8 cellular contexts compared by ENCODE assay signal in genomic region chr4:70687347-70687746, GRCh38. TPM values are rescaled to one million over a fixed set of nuclear protein-coding genes. Genes with fewer than 3 reads are reported as not detected.
A peak's percentile ranks its signal among the peaks of the same experiment; 100 is the strongest.
DNase-seq lines count a peak whose midpoint lies in the region; ATAC-seq and TF ChIP-seq lines count a peak whose summit lies in the region.
"Not testable (repeated sequence)": the region's sequence is repeated elsewhere in the genome, so short reads cannot be mapped to it uniquely, and the experiment has no call there.

No MANE protein-coding gene starts in this region.

- DNase-seq in AG04450 (ENCODE audit: low read depth, low spot score); HCT116 (ENCODE audit: low read depth, low spot score): not testable (repeated sequence)
- DNase-seq in SJCRH30, result peak in 1 of 2 experiments; percentile 10
- peak; percentile 18 for DNase-seq in activated naive CD4-positive, alpha-beta T cell treated with anti-CD3 and anti-CD28 coated beads for 36 hours
- peak; percentile 64 for DNase-seq in natural killer cell treated with Interleukin-12 subunit alpha and Interleukin-12 subunit beta and Interleukin-15 and Interleukin-18, amount 100 ng/mL, for 72 hours (ENCODE audit: low spot score)
- peak; percentile 41 for DNase-seq in stimulated activated CD8-positive, alpha-beta memory T cell treated with anti-CD3 and anti-CD28 coated beads, Interleukin-4, amount 100 ng/mL, for 48 hours

- intact Hi-C loops in HCT116 (cut with micrococcal nuclease), result loop anchor here (5.0 to 10.0 kb wide), 3 partner anchors 85 to 307 kb away; partner anchors contain the start of genes DCK and GRSF1
- intact Hi-C loops in activated naive CD4-positive, alpha-beta T cell treated with anti-CD3 and anti-CD28 coated beads for 36 hours (cut with micrococcal nuclease), result loop anchor here (5.0 kb wide), 1 partner anchor 925 kb away; the partner anchor contains the start of gene SULT1B1

- peaks cover 26% of the 10 kb centered on the region for H3K36me3 Mint-ChIP-seq in activated naive CD4-positive, alpha-beta T cell treated with anti-CD3 and anti-CD28 coated beads for 36 hours (ENCODE audit: low read depth)
- H3K36me3 Mint-ChIP-seq in natural killer cell treated with Interleukin-12 subunit alpha and Interleukin-12 subunit beta and Interleukin-15 and Interleukin-18, amount 100 ng/mL, for 72 hours, result peaks cover 16% of the 10 kb centered on the region

- H3K27me3 ChIP-seq in AG04450 (ENCODE audit: control insufficient read depth, insufficient read depth, low read length); HCT116 (ENCODE audit: insufficient read depth, low read length); SJCRH30; ectodermal cell (ENCODE audit: control insufficient read depth, insufficient read depth, low read length, poor library complexity, severe bottlenecking): not testable (repeated sequence)

- peak overlapping the region; percentile 100 for H3K4me3 ChIP-seq in AG04450 (ENCODE audit: low read depth, low read length)
- peak overlapping the region; percentile 98 to 99 for H3K4me3 ChIP-seq in HCT116 (replicated peaks in 1 of 2; ENCODE audit: low read depth in 1 of 2, low read length in 2 of 2)
- peak overlapping the region; percentile 93 for H3K4me3 ChIP-seq in SJCRH30
- H3K4me3 ChIP-seq in ectodermal cell (ENCODE audit: insufficient read depth, low read depth, low read length), result peak overlapping the region; percentile 91
- peak overlapping the region; percentile 88 for H3K4me3 ChIP-seq in iPS-11a (ENCODE audit: low read depth, low read length)

- CTCF ChIA-PET in AG04450 (lab: Charles Lee), result interaction anchor here (0.6 to 4.6 kb wide), 19 partner anchors 10 to 325 kb away, joined by 3 to 30 read pairs (median 3); partner anchors contain the start of genes JCHAIN and RUFY3
- CTCF ChIA-PET in HCT116 (lab: Charles Lee), result interaction anchor here (1.2 kb wide), 1 partner anchor 36 kb away, joined by 4 read pairs; no protein-coding TSS in a partner anchor
- CTCF ChIA-PET in activated naive CD4-positive, alpha-beta T cell treated with anti-CD3 and anti-CD28 coated beads for 36 hours (lab: Charles Lee), result interaction anchor here (0.6 to 1.3 kb wide), 8 partner anchors 13 to 150 kb away, joined by 3 to 6 read pairs (median 3); no protein-coding TSS in a partner anchor

- RAD21 ChIA-PET in HCT116 (lab: Charles Lee; ENCODE audit: low non-redundant PET in 1 of 2, low total read pairs in 2 of 2, uncharacterized antibody in 2 of 2, unreplicated experiment in 2 of 2), result not testable (repeated sequence)

- peaks cover 11 to 16% of the 10 kb centered on the region in 2 experiments for H3K4me1 ChIP-seq in HCT116 (ENCODE audit: control insufficient read depth in 1 of 2, insufficient read depth in 2 of 2, low read length in 2 of 2)
- not testable (repeated sequence) for H3K4me1 ChIP-seq in SJCRH30; ectodermal cell (ENCODE audit: control insufficient read depth, insufficient read depth, low read length)

- not testable (repeated sequence) for ATAC-seq in HCT116; natural killer cell treated with Interleukin-12 subunit alpha and Interleukin-12 subunit beta and Interleukin-15 and Interleukin-18, amount 100 ng/mL, for 72 hours

- not testable (repeated sequence) for TF ChIP-seq POLR2A in HCT116 (IDR thresholded peaks at IDR 0.05; ENCODE audit: borderline replicate concordance, extremely low read depth, insufficient read depth, insufficient read length)

- H3K9me2 ChIP-seq in HCT116 (ENCODE audit: insufficient read depth), result not testable (repeated sequence)

- H3K9me3 ChIP-seq in AG04450 (ENCODE audit: control insufficient read depth, insufficient read depth, low read length); HCT116 (ENCODE audit: control insufficient read depth in 1 of 2, insufficient read depth in 1 of 2, low read depth in 1 of 2, low read length in 2 of 2); SJCRH30 (replicated peaks); ectodermal cell (ENCODE audit: control insufficient read depth, low read length): not testable (repeated sequence)

- H3K27ac Mint-ChIP-seq in activated naive CD4-positive, alpha-beta T cell treated with anti-CD3 and anti-CD28 coated beads for 36 hours, result peak overlapping the region; percentile 99
- peak overlapping the region; percentile 97 to 99 for H3K27ac Mint-ChIP-seq in natural killer cell treated with Interleukin-12 subunit alpha and Interleukin-12 subunit beta and Interleukin-15 and Interleukin-18, amount 100 ng/mL, for 72 hours

- POLR2A ChIA-PET in AG04450 (lab: Yijun Ruan, JAX), result interaction anchor here (1.8 kb wide), 1 partner anchor 17 kb away, joined by 5 read pairs; no protein-coding TSS in a partner anchor
- POLR2A ChIA-PET in HCT116 (lab: Charles Lee), result not testable (repeated sequence)

- BruUV-seq in HCT116 (replicated peaks; lab: Mats Ljungman, UMichigan), result not testable (repeated sequence)

- peak overlapping the region; percentile 89 for H3K4me2 ChIP-seq in HCT116 (ENCODE audit: low read length)

- peaks cover 8 to 16% of the 10 kb centered on the region in 2 experiments; a peak in 3 of 4 replicates for H3K36me3 ChIP-seq in HCT116 (ENCODE audit: control insufficient read depth in 1 of 2, insufficient read depth in 2 of 2, low read length in 2 of 2)
- H3K36me3 ChIP-seq in SJCRH30, result peaks cover 14% of the 10 kb centered on the region
- H3K36me3 ChIP-seq in ectodermal cell (ENCODE audit: control insufficient read depth, insufficient read depth, low read length), result not testable (repeated sequence)

- 88 to 89% methylated on average over 13 of the region's 13 CpGs for WGBS in ectodermal cell, 2 experiments

- not testable (repeated sequence) for H4K20me1 ChIP-seq in HCT116 (ENCODE audit: insufficient read depth)

- H3K4me3 Mint-ChIP-seq in activated naive CD4-positive, alpha-beta T cell treated with anti-CD3 and anti-CD28 coated beads for 36 hours, result peak overlapping the region; percentile 87
- peak overlapping the region; percentile 100 for H3K4me3 Mint-ChIP-seq in natural killer cell treated with Interleukin-12 subunit alpha and Interleukin-12 subunit beta and Interleukin-15 and Interleukin-18, amount 100 ng/mL, for 72 hours

- not testable (repeated sequence) for TF ChIP-seq CTCF in AG04450 (IDR thresholded peaks at IDR 0.05; ENCODE audit: low read depth, low read length); HCT116 (IDR thresholded peaks at IDR 0.05 in 2 of 3, conservative IDR thresholded peaks at IDR 0.05 in 1 of 3; ENCODE audit: borderline replicate concordance in 1 of 3, insufficient read depth in 1 of 3, low read depth in 2 of 3, low read length in 2 of 3)

- peak overlapping the region; percentile 95 for H3K9ac ChIP-seq in HCT116 (ENCODE audit: low read length)

- TF ChIP-seq RAD21 in HCT116 (IDR thresholded peaks at IDR 0.05; ENCODE audit: low read depth), result not testable (repeated sequence)

- H3K27ac ChIP-seq in AG04450 (ENCODE audit: low read depth, low read length) (peak overlapping the region; percentile 95), HCT116 (ENCODE audit: low read depth, low read length) (peak overlapping the region; percentile 86), SJCRH30 (peak overlapping the region; percentile 68), ectodermal cell (ENCODE audit: insufficient read depth, low read depth, low read length, poor library complexity, severe bottlenecking) (peak overlapping the region; percentile 93)

- H2AFZ ChIP-seq in HCT116 (ENCODE audit: low read depth, low read length, poor library complexity, severe bottlenecking), result peak overlapping the region; percentile 60

- peaks cover 37% of the 10 kb centered on the region for H3K79me2 ChIP-seq in HCT116 (ENCODE audit: insufficient read depth, low read length)

- peaks cover 30% of the 10 kb centered on the region for H3K4me1 Mint-ChIP-seq in activated naive CD4-positive, alpha-beta T cell treated with anti-CD3 and anti-CD28 coated beads for 36 hours (ENCODE audit: low read depth)
- H3K4me1 Mint-ChIP-seq in natural killer cell treated with Interleukin-12 subunit alpha and Interleukin-12 subunit beta and Interleukin-15 and Interleukin-18, amount 100 ng/mL, for 72 hours (ENCODE audit: low read depth in 2 of 2), result peaks cover 31 to 36% of the 10 kb centered on the region in 2 donors

- not testable (repeated sequence) for H3K9me3 Mint-ChIP-seq in activated naive CD4-positive, alpha-beta T cell treated with anti-CD3 and anti-CD28 coated beads for 36 hours; natural killer cell treated with Interleukin-12 subunit alpha and Interleukin-12 subunit beta and Interleukin-15 and Interleukin-18, amount 100 ng/mL, for 72 hours

- not testable (repeated sequence) for H3K27me3 Mint-ChIP-seq in activated naive CD4-positive, alpha-beta T cell treated with anti-CD3 and anti-CD28 coated beads for 36 hours (ENCODE audit: low read depth); natural killer cell treated with Interleukin-12 subunit alpha and Interleukin-12 subunit beta and Interleukin-15 and Interleukin-18, amount 100 ng/mL, for 72 hours

RNA-seq across cellular contexts. Expression of gene UTP3, which starts 1.0 kb away (rescaled TPM):
- 24.3 and 27.1 TPM in 2 replicates for polyA plus RNA-seq in AG04450 (2011; rRNA removed)
- 7.5 and 10.6 TPM in 2 replicates for polyA minus RNA-seq in AG04450 (2011; rRNA and poly(A)+ RNA removed)
- 33.7 TPM for total RNA-seq in HCT116 (2021; ENCODE audit: unreplicated experiment)
- polyA plus RNA-seq in HCT116 (2012), result 28.3 and 30.6 TPM in 2 replicates
- 30.9 and 31.0 TPM in 2 replicates for total RNA-seq in SJCRH30 (2014; rRNA removed; shearing (Covaris generic))
- 10 to 100 TPM; 18.7 to 20.0 TPM for total RNA-seq in activated naive CD4-positive, alpha-beta T cell treated with anti-CD3 and anti-CD28 coated beads for 36 hours
- 36.2 TPM for polyA plus RNA-seq in ectodermal cell (2013, experiment 1 of 4)
- polyA plus RNA-seq in ectodermal cell (2013, experiment 2 of 4), result 38.3 TPM
- polyA plus RNA-seq in ectodermal cell (2013, experiment 3 of 4), result 28.2 TPM
- 31.1 TPM for polyA plus RNA-seq in ectodermal cell (2013, experiment 4 of 4)
- total RNA-seq in natural killer cell treated with Interleukin-12 subunit alpha and Interleukin-12 subunit beta and Interleukin-15 and Interleukin-18, amount 100 ng/mL, for 72 hours, result 10 to 100 TPM; 33.8 to 49.8 TPM

RNA-seq across cellular contexts. Expression of gene JCHAIN, which starts 21.0 kb away (rescaled TPM):
- polyA plus RNA-seq in AG04450 (2011; rRNA removed), result 0.61 and 1.1 TPM in 2 replicates
- 0.22 TPM in 1 of 2 replicates, not detected in the other for polyA minus RNA-seq in AG04450 (2011; rRNA and poly(A)+ RNA removed)
- 0.79 TPM for total RNA-seq in HCT116 (2021; ENCODE audit: unreplicated experiment)
- polyA plus RNA-seq in HCT116 (2012), result 0.32 TPM in 1 of 2 replicates, not detected in the other
- not detected in 2 replicates for total RNA-seq in SJCRH30 (2014; rRNA removed; shearing (Covaris generic))
- total RNA-seq in activated naive CD4-positive, alpha-beta T cell treated with anti-CD3 and anti-CD28 coated beads for 36 hours, result not detected
- polyA plus RNA-seq in ectodermal cell (2013, experiment 1 of 4), result not detected
- not detected for polyA plus RNA-seq in ectodermal cell (2013, experiment 2 of 4)
- not detected for polyA plus RNA-seq in ectodermal cell (2013, experiment 3 of 4)
- not detected for polyA plus RNA-seq in ectodermal cell (2013, experiment 4 of 4)
- 10 to 100 TPM in 1 of 2 donors, not detected in 1; 39.7 TPM for total RNA-seq in natural killer cell treated with Interleukin-12 subunit alpha and Interleukin-12 subunit beta and Interleukin-15 and Interleukin-18, amount 100 ng/mL, for 72 hours

RNA-seq across cellular contexts. Expression of gene RUFY3, which starts 34.4 kb away (rescaled TPM):
- polyA plus RNA-seq in AG04450 (2011; rRNA removed), result 39.1 and 57.9 TPM in 2 replicates
- polyA minus RNA-seq in AG04450 (2011; rRNA and poly(A)+ RNA removed), result 36.0 and 42.0 TPM in 2 replicates
- 32.9 TPM for total RNA-seq in HCT116 (2021; ENCODE audit: unreplicated experiment)
- polyA plus RNA-seq in HCT116 (2012), result 9.0 and 9.6 TPM in 2 replicates
- 64.4 and 70.3 TPM in 2 replicates for total RNA-seq in SJCRH30 (2014; rRNA removed; shearing (Covaris generic))
- total RNA-seq in activated naive CD4-positive, alpha-beta T cell treated with anti-CD3 and anti-CD28 coated beads for 36 hours, result 10 to 100 TPM; 14.9 to 18.0 TPM
- polyA plus RNA-seq in ectodermal cell (2013, experiment 1 of 4), result 56.6 TPM
- polyA plus RNA-seq in ectodermal cell (2013, experiment 2 of 4), result 52.6 TPM
- polyA plus RNA-seq in ectodermal cell (2013, experiment 3 of 4), result 45.8 TPM
- polyA plus RNA-seq in ectodermal cell (2013, experiment 4 of 4), result 50.7 TPM
- 10 to 100 TPM; 17.7 to 26.3 TPM for total RNA-seq in natural killer cell treated with Interleukin-12 subunit alpha and Interleukin-12 subunit beta and Interleukin-15 and Interleukin-18, amount 100 ng/mL, for 72 hours

RNA-seq across cellular contexts. Expression of gene ENAM, which starts 58.8 kb away (rescaled TPM):
- 0.05 and 0.14 TPM in 2 replicates for polyA plus RNA-seq in AG04450 (2011; rRNA removed)
- polyA minus RNA-seq in AG04450 (2011; rRNA and poly(A)+ RNA removed), result 0.04 TPM in 1 of 2 replicates, not detected in the other
- not detected for total RNA-seq in HCT116 (2021; ENCODE audit: unreplicated experiment)
- polyA plus RNA-seq in HCT116 (2012), result not detected in 2 replicates
- not detected in 2 replicates for total RNA-seq in SJCRH30 (2014; rRNA removed; shearing (Covaris generic))
- not detected for total RNA-seq in activated naive CD4-positive, alpha-beta T cell treated with anti-CD3 and anti-CD28 coated beads for 36 hours
- polyA plus RNA-seq in ectodermal cell (2013, experiment 1 of 4), result not detected
- not detected for polyA plus RNA-seq in ectodermal cell (2013, experiment 2 of 4)
- not detected for polyA plus RNA-seq in ectodermal cell (2013, experiment 3 of 4)
- polyA plus RNA-seq in ectodermal cell (2013, experiment 4 of 4), result not detected
- total RNA-seq in natural killer cell treated with Interleukin-12 subunit alpha and Interleukin-12 subunit beta and Interleukin-15 and Interleukin-18, amount 100 ng/mL, for 72 hours, result not detected
